In the genomic region with DNA sequence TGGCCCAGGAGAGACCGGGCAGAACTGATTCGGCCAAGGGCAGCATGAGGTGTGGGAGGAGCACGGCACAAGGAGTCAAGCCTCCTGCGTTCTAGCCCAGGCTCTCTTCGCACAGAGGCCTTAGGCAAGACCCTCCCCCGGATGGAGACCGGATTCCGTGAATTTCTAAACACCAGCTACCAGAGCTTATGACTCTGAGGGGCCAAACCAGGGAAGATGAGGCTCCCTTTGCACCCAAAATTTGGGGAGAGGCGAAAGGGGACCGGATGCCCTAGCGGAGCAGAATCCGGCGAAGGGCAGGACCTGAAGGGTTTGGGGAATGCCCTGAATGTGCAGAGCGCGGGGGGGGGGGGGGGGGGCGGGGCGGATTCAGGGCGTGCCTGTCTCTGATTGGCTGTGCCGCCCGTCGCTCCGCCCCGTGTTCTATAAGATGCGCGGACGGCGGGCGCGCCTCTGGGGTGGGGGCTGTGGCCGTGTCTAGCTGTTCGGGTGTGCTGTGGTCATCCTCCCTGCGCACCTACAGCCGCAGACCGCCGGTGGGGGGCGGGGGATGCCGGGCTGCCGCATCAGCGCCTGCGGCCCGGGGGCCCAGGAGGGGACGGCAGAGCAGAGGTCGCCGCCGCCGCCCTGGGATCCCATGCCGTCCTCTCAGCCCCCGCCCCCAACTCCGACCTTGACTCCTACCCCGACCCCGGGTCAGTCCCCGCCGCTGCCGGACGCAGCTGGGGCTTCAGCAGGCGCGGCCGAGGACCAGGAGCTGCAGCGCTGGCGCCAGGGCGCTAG, we compare ENCODE assay signal across 8 cellular contexts. TPM values are rescaled to one million over a fixed set of nuclear protein-coding genes. Genes with fewer than 3 reads are reported as not detected.
DNase-seq lines count a peak whose midpoint lies in the region; ATAC-seq and TF ChIP-seq lines count a peak whose summit lies in the region.

A gene with protein sequence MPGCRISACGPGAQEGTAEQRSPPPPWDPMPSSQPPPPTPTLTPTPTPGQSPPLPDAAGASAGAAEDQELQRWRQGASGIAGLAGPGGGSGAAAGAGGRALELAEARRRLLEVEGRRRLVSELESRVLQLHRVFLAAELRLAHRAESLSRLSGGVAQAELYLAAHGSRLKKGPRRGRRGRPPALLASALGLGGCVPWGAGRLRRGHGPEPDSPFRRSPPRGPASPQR (plus strand): TSS at position 456 of the 783 bp plus-strand sequence. CDS start 95 bp downstream, at position 551.

- peaks cover 43% of the 10 kb centered on the region for H3K27me3 Mint-ChIP-seq in mesothelial cell of epicardium (ENCODE audit: low read depth)

- no peaks in the 10 kb centered on the region for H3K36me3 Mint-ChIP-seq in mesothelial cell of epicardium

- H3K4me3 Mint-ChIP-seq in mesothelial cell of epicardium, result peak within 1 kb of the TSS; percentile 77

- H3K27ac Mint-ChIP-seq in mesothelial cell of epicardium, result peak within 1 kb of the TSS; percentile 85

- ATAC-seq in HG02798 (IDR thresholded peaks at IDR 0.05; ENCODE audit: poor library complexity, unreplicated experiment), result peak; percentile 57
- ATAC-seq in HG02840 (IDR thresholded peaks at IDR 0.05; ENCODE audit: low FRiP score, unreplicated experiment), result no peak

- peaks cover 50% of the 10 kb centered on the region for H3K4me1 Mint-ChIP-seq in mesothelial cell of epicardium

- in situ Hi-C loops in endometrial microvascular endothelial cells (cut with HindIII; ENCODE audit: inconsistent ontology term, low pct_unique_long_range_greater_than_20kb, low sequenced_read_pairs), result no loop called here

- TF ChIP-seq CTCF in mesothelial cell of epicardium (IDR thresholded peaks at IDR 0.05; ENCODE audit: unreplicated experiment), result no peak

- H3K9me3 Mint-ChIP-seq in mesothelial cell of epicardium, result no peaks in the 10 kb centered on the region

- peak; percentile 70 for DNase-seq in DMS153 treated with DMSO at 0.1 percent for 48 hours (lab: John Stamatoyannopoulos, UW; ENCODE audit: unreplicated experiment)
- peak; percentile 49 for DNase-seq in NCI-H748 treated with DMSO at 0.1 percent for 48 hours (lab: John Stamatoyannopoulos, UW)
- peak; percentile 26 for DNase-seq in activated CD8-positive, alpha-beta memory T cell treated with anti-CD3 and anti-CD28 coated beads, Interleukin-2, amount 50 U/mL, for 24 hours (ENCODE audit: extremely low read depth)
- DNase-seq in mesothelial cell of epicardium (ENCODE audit: low spot score in 2 of 2, unreplicated experiment in 2 of 2), result peak; percentile 57 to 77
- peak; percentile 42 for DNase-seq in stimulated activated CD8-positive, alpha-beta memory T cell treated with anti-CD3 and anti-CD28 coated beads, Interleukin-15, amount 100 ng/mL, for 24 hours (ENCODE audit: low read depth)

RNA-seq across cellular contexts. Expression of the gene that starts here (rescaled TPM):
- total RNA-seq in endometrial microvascular endothelial cells (ENCODE audit: inconsistent ontology term) (49.9 TPM), mesothelial cell of epicardium (27.9 to 29.3 TPM (median 28.7 TPM) in 3 replicates)
